19 cellular contexts compared by ENCODE assay signal in the genomic region with DNA sequence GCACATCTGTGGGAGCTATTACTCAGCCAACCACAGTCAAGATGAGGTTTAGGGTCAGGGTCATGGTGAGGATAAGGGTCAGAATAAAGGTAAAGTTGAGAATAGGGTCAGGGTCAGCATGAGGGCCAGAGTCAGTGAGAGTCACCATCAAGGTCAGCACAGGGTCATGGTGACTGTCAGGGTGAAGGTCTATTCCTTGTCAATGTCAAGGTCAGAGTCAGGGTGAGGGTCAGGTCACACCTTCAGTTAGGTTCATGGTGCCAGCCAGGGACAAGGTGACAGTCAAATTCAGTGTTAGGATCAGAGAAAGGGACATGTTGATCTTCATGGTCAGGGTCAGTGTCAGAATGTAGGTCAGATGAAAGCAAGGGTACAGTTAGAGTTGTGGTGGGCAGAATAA.
"Had no signal": no experiment of that assay in that cellular context is flagged by ENCODE, and none has a peak within 500 bp of the region (broad histone marks: within the 10 kb centered on the region; RNA-seq: fewer than 3 reads in every experiment).

No MANE protein-coding gene starts in this region.

- H3K4me3 ChIP-seq: left ventricle myocardium inferior, lung, mucosa of descending colon, ovary, right atrium auricular region, skin epidermis, suprapubic skin, thoracic aorta, tibial artery, vagina had no signal

- H3K27ac ChIP-seq: left ventricle myocardium inferior, ovary, right atrium auricular region, skin epidermis, suprapubic skin, thoracic aorta, tibial artery, vagina had no signal

- ATAC-seq: mucosa of descending colon; naive thymus-derived CD4-positive, alpha-beta T cell; natural killer cell treated with Interleukin-12 subunit alpha and Interleukin-12 subunit beta and Interleukin-15 and Interleukin-18, amount 100 ng/mL, for 72 hours; sciatic nerve; stimulated activated effector memory CD8-positive, alpha-beta T cell treated with anti-CD3 and anti-CD28 coated beads, Interleukin-12 subunit alpha, Interleukin-12 subunit beta, amount 100 ng/mL, for 72 hours had no signal

- DNase-seq: hypothalamus; islet precursor cell; left ventricle myocardium inferior; midbrain; mucosa of descending colon; naive thymus-derived CD4-positive, alpha-beta T cell; ovary; stimulated activated CD4-positive, alpha-beta T cell treated with anti-CD3 and anti-CD28 coated beads, Interleukin-4, amount 100 ng/mL, for 24 hours; stimulated activated naive CD4-positive, alpha-beta T cell; tibial artery had no signal

- H3K36me3 ChIP-seq: left ventricle myocardium inferior, ovary, right atrium auricular region, suprapubic skin, thoracic aorta, tibial artery, vagina had no signal

- H3K4me1 ChIP-seq: left ventricle myocardium inferior, right atrium auricular region, suprapubic skin, tibial artery, vagina had no signal

- H3K27me3 ChIP-seq: ovary, right atrium auricular region, suprapubic skin, tibial artery, vagina had no signal

- H3K9me3 ChIP-seq: left ventricle myocardium inferior, mucosa of descending colon, ovary, right atrium auricular region, suprapubic skin, thoracic aorta, tibial artery, vagina had no signal
